In genomic region chr15:43440721-43441281, GRCh38 we compare ENCODE assay signal across 7 cellular contexts. TPM values are rescaled to one million over a fixed set of nuclear protein-coding genes. Genes with fewer than 3 reads are reported as not detected.
DNase-seq lines count a peak whose midpoint lies in the region; ATAC-seq and TF ChIP-seq lines count a peak whose summit lies in the region.

No MANE protein-coding gene starts in this region.

- TF ChIP-seq CTCF in GM06990 (IDR thresholded peaks at IDR 0.05; ENCODE audit: insufficient read depth, low read length, poor library complexity, severe bottlenecking) (peak; percentile 23), adrenal gland (IDR thresholded peaks at IDR 0.05) (peak; percentile 16 to 89 (median 80))

- no peaks in the 10 kb centered on the region for H3K9me3 ChIP-seq in adrenal gland (replicated peaks in 1 of 3)

- H3K27ac ChIP-seq in adrenal gland = peak overlapping the region; percentile 29 to 87 (median 82)

- peaks cover 0 to 16% of the 10 kb centered on the region in 2 donors for H3K4me1 ChIP-seq in adrenal gland (replicated peaks in 1 of 2)

- peak in 1 of 2 donors; percentile 52 for TF ChIP-seq POLR2A in adrenal gland (IDR thresholded peaks at IDR 0.05)

- 5 to 17% (median 13%) methylated on average over 4 of the region's 4 CpGs for WGBS in adrenal gland, 4 donors

- DNase-seq in GM06990 (ENCODE audit: extremely low read depth, insufficient read length) = peak; percentile 14
- peak; percentile 88 for DNase-seq in NOMO-1 treated with dmso at 0.1 percent for 144 hours (lab: John Stamatoyannopoulos, UW; ENCODE audit: unreplicated experiment)
- DNase-seq in adrenal gland = peak; percentile 52 to 87 (median 74)
- no peak for DNase-seq in left cardiac atrium
- DNase-seq in pulmonary artery endothelial cell (ENCODE audit: low read depth, low spot score) = peak; percentile 85

- H3K27me3 ChIP-seq in GM06990 (replicated peaks; ENCODE audit: control insufficient read depth, insufficient read depth, low read length) (no peaks in the 10 kb centered on the region), adrenal gland (no peaks in the 10 kb centered on the region)

- intact Hi-C loops in adrenal gland (cut with DNase I) = loop anchor here (5.0 to 10.0 kb wide), 2 partner anchors 72 to 74 kb away; partner anchors contain the start of gene MAP1A (in 1 of the 2)
- intact Hi-C loops in left cardiac atrium (cut with DNase I) = no loop called here

- H3K36me3 ChIP-seq in GM06990 (ENCODE audit: control insufficient read depth, insufficient read depth, low read length) (peaks cover 3% of the 10 kb centered on the region), adrenal gland (replicated peaks in 1 of 2) (peaks cover 0 to 24% of the 10 kb centered on the region in 2 donors)

- ATAC-seq in HG03196 (IDR thresholded peaks at IDR 0.05; ENCODE audit: unreplicated experiment) (peak; percentile 67), left cardiac atrium (peak; percentile 96 to 97), GM21526 (IDR thresholded peaks at IDR 0.05; ENCODE audit: low FRiP score, unreplicated experiment) (no peak)

- H3K4me3 ChIP-seq in GM06990 (replicated peaks; ENCODE audit: low read depth, low read length) (no peak overlapping the region), adrenal gland (no peak overlapping the region)

RNA-seq across cellular contexts. Expression of gene TP53BP1, which starts 52.2 kb away (rescaled TPM):
- total RNA-seq in adrenal gland (10 to 100 TPM; 22.8 to 63.6 (median 43.8) TPM), left cardiac atrium (10 to 100 TPM; 30.1 to 33.5 TPM), pulmonary artery endothelial cell (54.2 and 74.5 TPM in 2 replicates)
- 10 to 100 TPM; 32.9 to 45.3 (median 41.6) TPM for polyA plus RNA-seq in adrenal gland

Comparison
In these comparisons a context has a peak if more than half of its experiments do, and no peak if none do; other contexts are left out.
1. intact Hi-C loops: an anchor here in adrenal gland (5.0 to 10.0 kb wide); none called in left cardiac atrium.